Comparison of ENCODE assay signal across 1 cellular context in the genomic region with DNA sequence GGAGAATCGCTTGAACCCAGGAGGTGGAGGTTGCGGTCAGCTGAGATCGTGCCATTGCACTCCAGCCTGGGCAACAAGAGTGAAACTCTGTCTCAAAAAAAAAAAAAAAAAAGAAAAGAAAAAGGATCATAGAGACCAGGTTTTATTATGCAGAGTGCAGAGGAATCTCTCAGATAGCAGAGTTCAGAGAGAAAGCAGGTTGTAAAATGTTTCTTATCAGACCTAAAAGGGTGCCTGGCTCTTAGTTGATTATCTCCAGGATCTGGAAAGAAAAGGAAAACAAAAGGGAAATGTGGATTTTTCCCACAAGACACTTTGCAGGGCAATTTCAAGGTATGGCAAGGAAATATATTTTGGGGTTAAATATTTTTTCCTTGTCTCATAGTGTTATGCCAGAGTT.
A peak's percentile ranks its signal among the peaks of the same experiment; 100 is the strongest.
TF ChIP-seq lines count a peak whose summit lies in the region.
"Not testable (repeated sequence)": the region's sequence is repeated elsewhere in the genome, so short reads cannot be mapped to it uniquely, and the experiment has no call there.

No MANE protein-coding gene starts in this region.

TF ChIP-seq in K562, 482 proteins besides CTCF, POLR2A, EP300 and RAD21 (continued from another document):
- TF ChIP-seq TEAD4 (IDR thresholded peaks at IDR 0.05; ENCODE audit: low read length): 0 out of 2 replicates have a peak, but pooled peaks have one; percentile 15
- not testable (repeated sequence) for TF ChIP-seq TEAD4 (CRISPR knock-in tag; IDR thresholded peaks at IDR 0.05; ENCODE audit: borderline replicate concordance)
- TF ChIP-seq TAL1 (IDR thresholded peaks at IDR 0.05): peak; percentile 57
TF ChIP-seq in K562: peak in this region for 5; not testable (repeated sequence) for 477.
